8 cellular contexts compared by ENCODE assay signal in genomic region chr6:45445364-45445748, GRCh38.
DNase-seq lines count a peak whose midpoint lies in the region; ATAC-seq and TF ChIP-seq lines count a peak whose summit lies in the region.

No MANE protein-coding gene starts in this region.

- no peak overlapping the region for H2AFZ ChIP-seq in ACC112 (ENCODE audit: low read length, unreplicated experiment)
- H2AFZ ChIP-seq in mammary epithelial cell (ENCODE audit: low read depth, low read length) = no peak overlapping the region

- H3K36me3 ChIP-seq in ACC112 (ENCODE audit: insufficient read depth, low read length) (peaks cover 20% of the 10 kb centered on the region; the same call in 1 of the 2 replicates), mammary epithelial cell (ENCODE audit: insufficient read depth, low read length) (no peaks in the 10 kb centered on the region), muscle layer of colon (ENCODE audit: insufficient read depth, low read length) (no peaks in the 10 kb centered on the region), aorta (ENCODE audit: control insufficient read depth in 1 of 2, insufficient read depth in 2 of 2, low read length in 1 of 2) (no peaks in the 10 kb centered on the region)

- peak overlapping the region; percentile 55 for H3K4me2 ChIP-seq in mammary epithelial cell (ENCODE audit: insufficient read depth, low read depth, low read length)

- WGBS in mammary epithelial cell (ENCODE audit: low coverage, missing lambda C conversion rate) = 6% methylated on average over 2 of the region's 2 CpGs
- WGBS in aorta, 2 donors = 15 to 20% methylated on average over 2 of the region's 2 CpGs

- dilution Hi-C loops in mammary epithelial cell (cut with HindIII; ENCODE audit: low sequenced_read_pairs) = no loop called here

- H3K4me1 ChIP-seq in ACC112 (ENCODE audit: control insufficient read depth, insufficient read depth, low read length, unreplicated experiment) (peaks cover 53% of the 10 kb centered on the region), mammary epithelial cell (ENCODE audit: insufficient read depth, low read length) (peaks cover 20% of the 10 kb centered on the region), muscle layer of colon (ENCODE audit: insufficient read depth, low read length) (peaks cover 14% of the 10 kb centered on the region), aorta (ENCODE audit: control insufficient read depth in 1 of 2, insufficient read depth in 2 of 2, low read length in 2 of 2) (peaks cover 0 to 4% of the 10 kb centered on the region in 2 donors)

- H3K4me3 ChIP-seq in ACC112 (ENCODE audit: low read depth, low read length) = 0 out of 2 replicates have a peak overlapping the region, but pooled peaks have one; percentile 1
- no peak overlapping the region for H3K4me3 ChIP-seq in LNCaP clone FGC (ENCODE audit: low read depth, low read length)
- H3K4me3 ChIP-seq in mammary epithelial cell (replicated peaks in 1 of 3; ENCODE audit: insufficient read depth in 1 of 3, low read depth in 2 of 3, low read length in 3 of 3) = no peak overlapping the region
- H3K4me3 ChIP-seq in muscle layer of colon (ENCODE audit: low read depth in 1 of 2, low read length in 2 of 2) = no peak overlapping the region
- no peak overlapping the region for H3K4me3 ChIP-seq in aorta (ENCODE audit: low read length in 2 of 2)

- ATAC-seq in aorta (ENCODE audit: low FRiP score) = no peak

- H3K27me3 ChIP-seq in ACC112 (ENCODE audit: insufficient read depth, low read length) (no peaks in the 10 kb centered on the region), mammary epithelial cell (ENCODE audit: insufficient read depth, low read length) (no peaks in the 10 kb centered on the region), muscle layer of colon (ENCODE audit: control insufficient read depth in 1 of 2, insufficient read depth in 2 of 2, low read length in 2 of 2) (no peaks in the 10 kb centered on the region), aorta (ENCODE audit: control insufficient read depth in 1 of 2, insufficient read depth in 2 of 2, low read length in 1 of 2) (no peaks in the 10 kb centered on the region)

- H3K79me2 ChIP-seq in ACC112 (ENCODE audit: control insufficient read depth, insufficient read depth, low read length, unreplicated experiment) = no peaks in the 10 kb centered on the region
- no peaks in the 10 kb centered on the region for H3K79me2 ChIP-seq in mammary epithelial cell (ENCODE audit: insufficient read depth, low read length)

- H3K9ac ChIP-seq in mammary epithelial cell (ENCODE audit: insufficient read depth, low read length) (no peak overlapping the region), muscle layer of colon (ENCODE audit: low read length) (no peak overlapping the region)

- no peaks in the 10 kb centered on the region for H3K9me3 ChIP-seq in mammary epithelial cell (replicated peaks; ENCODE audit: insufficient read depth, low read length)
- no peaks in the 10 kb centered on the region for H3K9me3 ChIP-seq in muscle layer of colon (ENCODE audit: low read length)
- no peaks in the 10 kb centered on the region for H3K9me3 ChIP-seq in aorta (ENCODE audit: control insufficient read depth, low read length)

- TF ChIP-seq CTCF in LNCaP clone FGC (IDR thresholded peaks at IDR 0.05; ENCODE audit: control insufficient read depth, extremely low read depth, insufficient read depth) (no peak), mammary epithelial cell (conservative IDR thresholded peaks at IDR 0.05 in 1 of 2, IDR thresholded peaks at IDR 0.05 in 1 of 2; ENCODE audit: extremely low read depth in 1 of 2, insufficient read depth in 1 of 2, low read depth in 1 of 2, low read length in 2 of 2) (no peak)

- no TSS peak for BruUV-seq in mammary epithelial cell (replicated peaks; lab: Mats Ljungman, UMichigan)

- in situ Hi-C loops in mammary epithelial cell (cut with MboI; ENCODE audit: low sequenced_read_pairs in 2 of 2) = no loop called here

- peak; percentile 11 for DNase-seq in LNCaP clone FGC (ENCODE audit: low read depth)
- DNase-seq in mammary epithelial cell = no peak
- DNase-seq in HT-29 (ENCODE audit: low spot score) = no peak
- DNase-seq in stimulated activated CD8-positive, alpha-beta memory T cell treated with anti-CD3 and anti-CD28 coated beads, Interleukin-4, amount 100 ng/mL, for 48 hours = no peak
- no peak for DNase-seq in aorta
- DNase-seq in islet precursor cell = no peak

- CTCF ChIA-PET in mammary epithelial cell (lab: Charles Lee; ENCODE audit: low non-redundant PET) = no interaction called here

- H3K27ac ChIP-seq in ACC112 (ENCODE audit: low read depth, low read length) (peak overlapping the region; percentile 78), mammary epithelial cell (ENCODE audit: insufficient read depth, low read depth, low read length) (peak overlapping the region; percentile 27), muscle layer of colon (ENCODE audit: low read depth, low read length) (peak overlapping the region; percentile 30), aorta (ENCODE audit: low read depth in 1 of 2, low read length in 2 of 2) (no peak overlapping the region)

- intact Hi-C loops in mammary epithelial cell (cut with micrococcal nuclease) = loop anchor here (1.0 to 5.0 kb wide), 2 partner anchors 252 to 269 kb away; no protein-coding TSS in a partner anchor
- intact Hi-C loops in aorta (cut with DNase I) = no loop called here

- H4K20me1 ChIP-seq in mammary epithelial cell (ENCODE audit: insufficient read depth, low read length) = no peaks in the 10 kb centered on the region

Comparison
In these comparisons a context has a peak if more than half of its experiments do, and no peak if none do; other contexts are left out.
1. H3K27ac ChIP-seq: peak in ACC112 (single experiment), mammary epithelial cell (single experiment) and muscle layer of colon (single experiment); none in aorta (0 of 2).